In genomic region chr11:130244851-130245250, GRCh38 we compare ENCODE assay signal across 19 cellular contexts.
DNase-seq lines count a peak whose midpoint lies in the region; ATAC-seq, FAIRE-seq and TF ChIP-seq lines count a peak whose summit lies in the region.
"Had no signal": no experiment of that assay in that cellular context is flagged by ENCODE, and none has a peak within 500 bp of the region (broad histone marks: within the 10 kb centered on the region; RNA-seq: fewer than 3 reads in every experiment).

No MANE protein-coding gene starts in this region.

- TF ChIP-seq EP300 in K562 (IDR thresholded peaks at IDR 0.05; ENCODE audit: low read length), result no peak

- H3K4me1 ChIP-seq in K562 (replicated peaks in 1 of 2; ENCODE audit: control insufficient read depth in 2 of 2, insufficient read depth in 2 of 2, low read length in 2 of 2), result no peaks in the 10 kb centered on the region

- H3K9me3 Mint-ChIP-seq in activated CD4-positive, alpha-beta T cell treated with anti-CD3 and anti-CD28 coated beads for 36 hours (ENCODE audit: low read depth), result no peaks in the 10 kb centered on the region
- no peaks in the 10 kb centered on the region for H3K9me3 Mint-ChIP-seq in natural killer cell
- no peaks in the 10 kb centered on the region for H3K9me3 Mint-ChIP-seq in natural killer cell treated with Interleukin-12 subunit alpha and Interleukin-12 subunit beta and Interleukin-15 and Interleukin-18, amount 100 ng/mL, for 72 hours

- peaks cover 3% of the 10 kb centered on the region; the same call in 1 of the 3 replicates for H3K36me3 ChIP-seq in K562 (ENCODE audit: control insufficient read depth, insufficient read depth, low read length)

- FAIRE-seq in K562 (lab: Jason Lieb, UNC), result no peak
- FAIRE-seq: D721Med had no signal

- H3K27me3 ChIP-seq in K562 (ENCODE audit: control insufficient read depth in 2 of 2, insufficient read depth in 2 of 2, low read length in 2 of 2), result no peaks in the 10 kb centered on the region

- no peak overlapping the region for H3K27ac Mint-ChIP-seq in activated CD4-positive, alpha-beta T cell treated with anti-CD3 and anti-CD28 coated beads for 36 hours
- peak overlapping the region; percentile 60 to 83 for H3K27ac Mint-ChIP-seq in natural killer cell
- no peak overlapping the region for H3K27ac Mint-ChIP-seq in natural killer cell treated with Interleukin-12 subunit alpha and Interleukin-12 subunit beta and Interleukin-15 and Interleukin-18, amount 100 ng/mL, for 72 hours

- H4K20me1 ChIP-seq in K562 (replicated peaks; ENCODE audit: control insufficient read depth, insufficient read depth, low read length), result no peaks in the 10 kb centered on the region

- no peak for TF ChIP-seq CTCF in natural killer cell (IDR thresholded peaks at IDR 0.05)
- TF ChIP-seq CTCF in K562 (IDR thresholded peaks at IDR 0.05 in 2 of 3, conservative IDR thresholded peaks at IDR 0.05 in 1 of 3; ENCODE audit: insufficient read depth in 2 of 3, low read depth in 1 of 3, low read length in 3 of 3), result no peak

- CTCF ChIA-PET in activated CD4-positive, alpha-beta T cell treated with anti-CD3 and anti-CD28 coated beads for 36 hours (lab: Charles Lee), result interaction anchor here (1.1 kb wide), 1 partner anchor 32 kb away, joined by 6 read pairs; no protein-coding TSS in a partner anchor
- CTCF ChIA-PET in K562 (lab: Yijun Ruan, JAX; ENCODE audit: low intra/inter-chr PET ratio), result no interaction called here

- no peaks in the 10 kb centered on the region for H3K27me3 Mint-ChIP-seq in activated CD4-positive, alpha-beta T cell treated with anti-CD3 and anti-CD28 coated beads for 36 hours
- no peaks in the 10 kb centered on the region for H3K27me3 Mint-ChIP-seq in natural killer cell (ENCODE audit: low read depth in 2 of 2)
- no peaks in the 10 kb centered on the region for H3K27me3 Mint-ChIP-seq in natural killer cell treated with Interleukin-12 subunit alpha and Interleukin-12 subunit beta and Interleukin-15 and Interleukin-18, amount 100 ng/mL, for 72 hours

- intact Hi-C loops in activated CD4-positive, alpha-beta T cell treated with anti-CD3 and anti-CD28 coated beads for 36 hours (cut with DNase I, micrococcal nuclease), result no loop called here
- intact Hi-C loops in natural killer cell (cut with micrococcal nuclease) (no loop called here), K562 (cut with micrococcal nuclease) (no loop called here)

- TF ChIP-seq RAD21 in K562 (CRISPR knock-in tag; conservative IDR thresholded peaks at IDR 0.05 in 1 of 2, IDR thresholded peaks at IDR 0.05 in 1 of 2), result no peak

- no peaks in the 10 kb centered on the region for H3K9me3 ChIP-seq in K562 (replicated peaks; ENCODE audit: control insufficient read depth, insufficient read depth, low read depth, low read length)

- no peaks in the 10 kb centered on the region; the same call in 2 of the 3 replicates for H3K79me2 ChIP-seq in K562 (ENCODE audit: control insufficient read depth, insufficient read depth, low read length)

- TF ChIP-seq POLR2A in K562 (conservative IDR thresholded peaks at IDR 0.05), result no peak

- no peak overlapping the region for H3K4me3 ChIP-seq in K562

- no peak overlapping the region for H3K9ac ChIP-seq in K562 (ENCODE audit: insufficient read depth in 1 of 2, low read depth in 2 of 2, low read length in 2 of 2)

- BruUV-seq in K562 (replicated peaks; lab: Mats Ljungman, UMichigan), result no TSS peak

- ATAC-seq in activated CD4-positive, alpha-beta T cell treated with anti-CD3 and anti-CD28 coated beads for 36 hours, result peak; percentile 51
- ATAC-seq in natural killer cell, result no peak
- no peak for ATAC-seq in natural killer cell treated with Interleukin-12 subunit alpha and Interleukin-12 subunit beta and Interleukin-15 and Interleukin-18, amount 100 ng/mL, for 72 hours
- ATAC-seq in K562, result no peak
- ATAC-seq in GM18861 (IDR thresholded peaks at IDR 0.05; ENCODE audit: unreplicated experiment), result no peak
- ATAC-seq: Right ventricle myocardium inferior had no signal

- H3K4me1 Mint-ChIP-seq in activated CD4-positive, alpha-beta T cell treated with anti-CD3 and anti-CD28 coated beads for 36 hours, result peaks cover 29% of the 10 kb centered on the region
- peaks cover 65 to 77% of the 10 kb centered on the region in 2 donors for H3K4me1 Mint-ChIP-seq in natural killer cell
- H3K4me1 Mint-ChIP-seq in natural killer cell treated with Interleukin-12 subunit alpha and Interleukin-12 subunit beta and Interleukin-15 and Interleukin-18, amount 100 ng/mL, for 72 hours (ENCODE audit: low read depth in 2 of 2), result peaks cover 38 to 47% of the 10 kb centered on the region in 2 donors

- 87% methylated on average over 3 of the region's 3 CpGs for WGBS in K562 (ENCODE audit: insufficient coverage, low coverage, missing lambda C conversion rate)

- POLR2A ChIA-PET in activated CD4-positive, alpha-beta T cell treated with anti-CD3 and anti-CD28 coated beads for 36 hours (lab: Charles Lee), result no interaction called here
- POLR2A ChIA-PET in K562 (lab: Yijun Ruan, JAX), result no interaction called here

- no peak overlapping the region for H3K4me2 ChIP-seq in K562 (ENCODE audit: insufficient read depth, low read length)

- peaks cover 3% of the 10 kb centered on the region for H3K36me3 Mint-ChIP-seq in activated CD4-positive, alpha-beta T cell treated with anti-CD3 and anti-CD28 coated beads for 36 hours (ENCODE audit: low read depth)
- H3K36me3 Mint-ChIP-seq in natural killer cell, result no peaks in the 10 kb centered on the region
- H3K36me3 Mint-ChIP-seq in natural killer cell treated with Interleukin-12 subunit alpha and Interleukin-12 subunit beta and Interleukin-15 and Interleukin-18, amount 100 ng/mL, for 72 hours, result no peaks in the 10 kb centered on the region

- in situ Hi-C loops in K562 (cut with MboI), result no loop called here

- no peaks in the 10 kb centered on the region for H3K9me1 ChIP-seq in K562 (ENCODE audit: control insufficient read depth, insufficient read depth, low read length)

- H3K27ac ChIP-seq in K562 (ENCODE audit: extremely low read depth, low read depth, low read length), result no peak overlapping the region

- no peak overlapping the region for H3K4me3 Mint-ChIP-seq in activated CD4-positive, alpha-beta T cell treated with anti-CD3 and anti-CD28 coated beads for 36 hours
- no peak overlapping the region for H3K4me3 Mint-ChIP-seq in natural killer cell
- H3K4me3 Mint-ChIP-seq in natural killer cell treated with Interleukin-12 subunit alpha and Interleukin-12 subunit beta and Interleukin-15 and Interleukin-18, amount 100 ng/mL, for 72 hours, result no peak overlapping the region

- no peak for DNase-seq in activated CD4-positive, alpha-beta T cell treated with anti-CD3 and anti-CD28 coated beads for 36 hours
- DNase-seq in activated CD4-positive, alpha-beta T cell treated with anti-CD3 and anti-CD28 coated beads for 48 hours, result no peak
- DNase-seq in natural killer cell (no peak), K562 (ENCODE audit: extremely low read depth in 1 of 4, low spot score in 3 of 4) (no peak), SIG-M5 treated with dmso at 0.1 percent for 504 hours (lab: John Stamatoyannopoulos, UW; ENCODE audit: unreplicated experiment) (no peak)
- no peak for DNase-seq in natural killer cell treated with Interleukin-12 subunit alpha and Interleukin-12 subunit beta and Interleukin-15 and Interleukin-18, amount 100 ng/mL, for 72 hours (ENCODE audit: low spot score)
- DNase-seq in effector CD8-positive, alpha-beta T cell (lab: John Stamatoyannopoulos, UW), result no peak
- DNase-seq: DMS53, GDM1, Kasumi-1, NCI-H1694, NCI-H2081, NCI-H2171, NCI-H524 treated with DMSO at 0.1 percent for 48 hours, NCI-H82, OCI-M1 had no signal

- no peak overlapping the region for H2AFZ ChIP-seq in K562 (ENCODE audit: low read depth, low read length)

TF ChIP-seq in K562, 482 proteins besides CTCF, POLR2A, EP300 and RAD21:
- TF ChIP-seq ATF3 (IDR thresholded peaks at IDR 0.05) (0 out of 2 replicates have a peak, but pooled peaks have one; percentile 8), ATF3 (CRISPR knock-in tag; conservative IDR thresholded peaks at IDR 0.05) (no peak), ZNF316 (IDR thresholded peaks at IDR 0.05) (0 out of 2 replicates have a peak, but pooled peaks have one; percentile 2), ZNF518B (CRISPR knock-in tag; IDR thresholded peaks at IDR 0.05) (no peak)
TF ChIP-seq in K562: peak in this region for 2.

Comparison
In these comparisons a context has a peak if more than half of its experiments do, and no peak if none do; other contexts are left out.
1. H3K27ac Mint-ChIP-seq: peak in natural killer cell (2 of 2); none in activated CD4-positive, alpha-beta T cell treated with anti-CD3 and anti-CD28 coated beads for 36 hours (single experiment) and natural killer cell treated with Interleukin-12 subunit alpha and Interleukin-12 subunit beta and Interleukin-15 and Interleukin-18, amount 100 ng/mL, for 72 hours (0 of 2).